Comparison of ENCODE assay signal across 8 cellular contexts in the genomic region with DNA sequence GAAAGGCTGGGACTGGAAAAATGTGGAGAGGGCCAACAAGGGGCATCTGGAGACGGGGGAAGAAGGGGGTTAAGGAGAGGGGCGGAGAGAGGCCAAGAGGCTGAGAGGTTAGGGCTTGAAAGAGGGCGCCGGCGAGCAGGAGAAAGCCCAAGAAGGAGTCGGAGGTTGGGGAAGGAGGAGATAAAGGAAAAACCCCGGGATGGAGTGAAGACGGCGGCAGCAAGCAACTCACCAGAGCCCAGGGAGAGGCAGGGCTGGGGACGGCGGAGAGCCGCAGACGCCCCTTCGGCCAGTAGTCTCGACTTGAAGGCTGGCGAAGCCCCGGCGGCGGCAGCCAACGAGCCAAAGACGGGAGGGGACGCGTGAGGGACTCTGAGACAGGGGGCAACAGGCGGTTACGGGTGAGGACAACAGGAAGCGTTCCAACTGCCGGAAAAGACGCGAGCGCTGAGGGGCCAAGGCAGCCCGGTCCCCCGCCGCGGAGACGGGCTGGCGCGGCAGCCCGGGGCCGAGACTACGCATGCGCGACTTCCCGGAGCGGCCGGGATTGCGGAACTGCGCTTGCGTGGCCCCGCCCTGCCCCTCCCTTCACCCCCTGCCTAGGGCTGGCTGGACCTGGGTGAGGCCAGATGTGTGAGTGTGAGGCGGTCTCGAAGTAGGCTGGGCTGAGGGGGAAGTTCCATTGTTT. TPM values are rescaled to one million over a fixed set of nuclear protein-coding genes. Genes with fewer than 3 reads are reported as not detected.
DNase-seq lines count a peak whose midpoint lies in the region; ATAC-seq and TF ChIP-seq lines count a peak whose summit lies in the region.

TSS of gene STK38 (minus strand) at position 522 of the 688 bp plus-strand sequence. CDS start 7,277 bp downstream, outside the sequence.

- no peaks in the 10 kb centered on the region for H3K27me3 Mint-ChIP-seq in activated CD4-positive, alpha-beta T cell treated with anti-CD3 and anti-CD28 coated beads, Interleukin-2, amount 10 ng/mL, durations not matched to agents 24 days and 14 days

- H3K4me3 ChIP-seq in colonic mucosa = peak within 1 kb of the TSS; percentile 80

- H3K4me1 ChIP-seq in colonic mucosa = no peaks in the 10 kb centered on the region

- peak within 1 kb of the TSS; percentile 98 to 99 for H3K9ac ChIP-seq in colonic mucosa (ENCODE audit: low read depth in 2 of 2, low read length in 2 of 2)

- TF ChIP-seq CTCF in colonic mucosa (IDR thresholded peaks at IDR 0.05) = no peak

- no peaks in the 10 kb centered on the region for H3K36me3 ChIP-seq in colonic mucosa

- H3K27ac ChIP-seq in colonic mucosa = peak within 1 kb of the TSS; percentile 95

- H3K27ac Mint-ChIP-seq in activated CD4-positive, alpha-beta T cell treated with anti-CD3 and anti-CD28 coated beads, Interleukin-2, amount 10 ng/mL, durations not matched to agents 24 days and 14 days = peak within 1 kb of the TSS; percentile 92

- peaks cover 37% of the 10 kb centered on the region for H3K4me1 Mint-ChIP-seq in activated CD4-positive, alpha-beta T cell treated with anti-CD3 and anti-CD28 coated beads, Interleukin-2, amount 10 ng/mL, durations not matched to agents 24 days and 14 days

- no peaks in the 10 kb centered on the region for H3K27me3 ChIP-seq in colonic mucosa

- H3K9me3 Mint-ChIP-seq in activated CD4-positive, alpha-beta T cell treated with anti-CD3 and anti-CD28 coated beads, Interleukin-2, amount 10 ng/mL, durations not matched to agents 24 days and 14 days = no peaks in the 10 kb centered on the region

- ATAC-seq in GM19324 (IDR thresholded peaks at IDR 0.05; ENCODE audit: low FRiP score, unreplicated experiment) = peak; percentile 82
- peak; percentile 71 for ATAC-seq in HG03520 (IDR thresholded peaks at IDR 0.05; ENCODE audit: unreplicated experiment)
- ATAC-seq in left colon = peak; percentile 92

- no peaks in the 10 kb centered on the region for H3K9me3 ChIP-seq in colonic mucosa

- intact Hi-C loops in activated CD4-positive, alpha-beta T cell treated with anti-CD3 and anti-CD28 coated beads, Interleukin-2, amount 10 ng/mL, durations not matched to agents 24 days and 14 days (cut with micrococcal nuclease) = loop anchor here (1.0 to 5.0 kb wide), 5 partner anchors 47 to 210 kb away; partner anchors contain the start of genes KCTD20, PXT1 and SRSF3
- intact Hi-C loops in colonic mucosa (cut with DNase I) = loop anchor here (5.0 kb wide), 1 partner anchor 45 kb away; the partner anchor contains the start of gene SRSF3
- intact Hi-C loops in left colon (cut with DNase I, micrococcal nuclease) = loop anchor here in 1 of 2 donors (5.0 kb wide), 1 partner anchor 50 kb away; no protein-coding TSS in a partner anchor

- peak; percentile 91 for DNase-seq in Ammon's horn (ENCODE audit: low spot score)
- DNase-seq in NCI-H526 treated with DMSO at 0.1 percent for 48 hours (lab: John Stamatoyannopoulos, UW) = peak; percentile 79
- DNase-seq in activated CD4-positive, alpha-beta T cell treated with anti-CD3 and anti-CD28 coated beads, Interleukin-2, amount 10 ng/mL, durations not matched to agents 24 days and 14 days = peak; percentile 96
- peak; percentile 95 for DNase-seq in colonic mucosa
- DNase-seq in left colon = peak; percentile 95 to 96
- peak; percentile 91 to 94 for DNase-seq in stimulated activated CD4-positive, alpha-beta T cell treated with anti-CD3 and anti-CD28 coated beads, Interleukin-1b, Interleukin-23, amount 100 ng/mL, for 4 hours (ENCODE audit: low read depth in 2 of 2)

- H3K36me3 Mint-ChIP-seq in activated CD4-positive, alpha-beta T cell treated with anti-CD3 and anti-CD28 coated beads, Interleukin-2, amount 10 ng/mL, durations not matched to agents 24 days and 14 days (ENCODE audit: low read depth) = peaks cover 9% of the 10 kb centered on the region

- peak within 1 kb of the TSS; percentile 94 for H3K4me3 Mint-ChIP-seq in activated CD4-positive, alpha-beta T cell treated with anti-CD3 and anti-CD28 coated beads, Interleukin-2, amount 10 ng/mL, durations not matched to agents 24 days and 14 days

RNA-seq across cellular contexts. Expression of gene STK38, which starts in this region (rescaled TPM):
- total RNA-seq in activated CD4-positive, alpha-beta T cell treated with anti-CD3 and anti-CD28 coated beads, Interleukin-2, amount 10 ng/mL, durations not matched to agents 24 days and 14 days = 20.7 and 21.5 TPM in 2 replicates
- total RNA-seq in colonic mucosa (10 to 100 TPM; 55.9 to 83.4 TPM), left colon (10 to 100 TPM; 66.0 to 76.6 TPM)

Comparison
In these comparisons a context has a peak if more than half of its experiments do, and no peak if none do; other contexts are left out.
1. Peak in every context shown above with its lines: DNase-seq, ATAC-seq, H3K4me3 ChIP-seq and H3K27ac ChIP-seq.